8 cellular contexts compared by ENCODE assay signal in the genomic region with DNA sequence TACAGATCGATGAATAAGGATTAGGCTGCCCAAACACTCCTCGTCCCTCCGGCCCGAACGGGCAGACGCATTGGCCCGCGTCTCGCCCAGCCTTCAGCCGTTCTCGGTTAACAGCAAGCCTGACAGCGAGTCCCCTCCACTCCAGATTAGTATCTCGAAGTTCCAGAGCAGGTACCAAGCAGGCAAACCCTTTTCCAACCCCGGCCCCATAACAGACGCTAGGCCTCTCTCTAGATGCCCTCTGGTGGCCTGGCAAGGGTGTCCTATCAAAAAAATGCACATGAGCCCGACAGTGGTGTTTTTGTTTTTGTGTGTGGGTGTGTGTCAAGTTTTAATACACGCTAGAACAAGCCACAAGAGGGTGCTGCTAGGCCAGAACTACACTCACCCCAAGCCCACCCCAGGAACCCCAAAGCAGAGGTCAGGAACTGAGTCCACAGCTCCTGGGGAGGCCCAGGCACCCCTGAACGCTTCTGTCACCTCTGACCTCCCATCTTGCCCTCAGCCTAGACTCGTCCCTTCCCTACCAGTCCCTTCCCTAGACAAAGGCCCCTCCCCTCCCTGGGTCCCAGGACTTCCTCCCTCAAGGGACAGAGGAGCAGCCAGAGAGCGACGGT. TPM values are rescaled to one million over a fixed set of nuclear protein-coding genes. Genes with fewer than 3 reads are reported as not detected.
DNase-seq lines count a peak whose midpoint lies in the region; ATAC-seq and TF ChIP-seq lines count a peak whose summit lies in the region.

No MANE protein-coding gene starts in this region.

- H3K4me1 ChIP-seq in SJCRH30 (no peaks in the 10 kb centered on the region), adrenal gland (replicated peaks in 1 of 2) (peaks cover 24 to 40% of the 10 kb centered on the region in 2 donors), psoas muscle (peaks cover 78% of the 10 kb centered on the region)

- no peaks in the 10 kb centered on the region for H3K9me3 ChIP-seq in SJCRH30 (replicated peaks)
- no peaks in the 10 kb centered on the region for H3K9me3 ChIP-seq in adrenal gland (replicated peaks in 1 of 3)
- H3K9me3 ChIP-seq in psoas muscle: no peaks in the 10 kb centered on the region

- H3K27ac ChIP-seq in SJCRH30 (peak overlapping the region; percentile 84), adrenal gland (peak overlapping the region; percentile 91 to 99 (median 97)), psoas muscle (peak overlapping the region; percentile 95)

- WGBS in adrenal gland, 4 donors: 0 to 1% (median 0%) methylated on average over 7 to 21 of the region's 21 CpGs
- WGBS in psoas muscle, 3 donors: 1 to 2% (median 1%) methylated on average over 20 to 21 of the region's 21 CpGs

- peak; percentile 76 for TF ChIP-seq CTCF in LNCAP (IDR thresholded peaks at IDR 0.05)
- peak; percentile 47 to 93 (median 70) for TF ChIP-seq CTCF in adrenal gland (IDR thresholded peaks at IDR 0.05)
- TF ChIP-seq CTCF in psoas muscle (IDR thresholded peaks at IDR 0.05): peak; percentile 48

- no peaks in the 10 kb centered on the region for H3K27me3 ChIP-seq in SJCRH30
- no peaks in the 10 kb centered on the region for H3K27me3 ChIP-seq in adrenal gland
- no peaks in the 10 kb centered on the region for H3K27me3 ChIP-seq in psoas muscle (ENCODE audit: insufficient read depth in 3 of 3, low read length in 2 of 3)

- H3K36me3 ChIP-seq in SJCRH30 (peaks cover 17% of the 10 kb centered on the region), adrenal gland (replicated peaks in 1 of 2) (peaks cover 0 to 46% of the 10 kb centered on the region in 2 donors), psoas muscle (ENCODE audit: insufficient read depth in 1 of 2, low read depth in 1 of 2) (peaks cover 0 to 84% of the 10 kb centered on the region in 2 donors)

- TF ChIP-seq POLR2A in adrenal gland (IDR thresholded peaks at IDR 0.05): peak; percentile 21 to 44

- ATAC-seq in left cardiac atrium: peak; percentile 57 to 60
- peak; percentile 49 to 64 (median 51) for ATAC-seq in psoas muscle

- intact Hi-C loops in adrenal gland (cut with DNase I): loop anchor here in 1 of 2 donors (5.0 kb wide), 3 partner anchors 40 to 175 kb away; partner anchors contain the start of gene MYBPC3
- intact Hi-C loops in left cardiac atrium (cut with DNase I): loop anchor here in 1 of 2 donors (5.0 kb wide), 2 partner anchors 40 to 80 kb away; partner anchors contain the start of gene NR1H3
- intact Hi-C loops in psoas muscle (cut with DNase I): loop anchor here in 1 of 2 donors (5.0 kb wide), 1 partner anchor 80 kb away; the partner anchor contains the start of gene NR1H3

- H3K4me3 ChIP-seq in SJCRH30 (peak overlapping the region; percentile 97), adrenal gland (peak overlapping the region in 2 of 4 donors; percentile 55 to 96), psoas muscle (peak overlapping the region; percentile 94)

- DNase-seq in GDM1 (lab: John Stamatoyannopoulos, UW) (peak; percentile 34), H4 (ENCODE audit: low spot score) (peak; percentile 65), SJCRH30 (peak; percentile 75 to 83), adrenal gland (peak; percentile 69 to 92 (median 79)), left cardiac atrium (peak; percentile 62), psoas muscle (peak; percentile 58 to 80), NCI-H1048 (lab: John Stamatoyannopoulos, UW) (no peak)

RNA-seq across cellular contexts. Expression of gene ARFGAP2, which starts 0.7 kb away (rescaled TPM):
- 81.8 and 97.4 TPM in 2 replicates for total RNA-seq in H4 (2014; rRNA removed; shearing (Covaris generic))
- total RNA-seq in SJCRH30 (2014; rRNA removed; shearing (Covaris generic)): 51.1 and 51.5 TPM in 2 replicates
- 100 to 1,000 TPM in 5 of 8 donors, 10 to 100 TPM in 3; 74.4 to 411 (median 116) TPM for total RNA-seq in adrenal gland
- polyA plus RNA-seq in adrenal gland: 10 to 100 TPM; 72.3 to 92.6 (median 91.1) TPM
- total RNA-seq in left cardiac atrium: 10 to 100 TPM; 41.4 to 54.4 TPM
- 100 to 1,000 TPM in 1 of 4 donors, 10 to 100 TPM in 3; 80.2 to 138 (median 86.5) TPM for total RNA-seq in psoas muscle
- polyA plus RNA-seq in psoas muscle: 10 to 100 TPM; 58.7 to 84.3 (median 60.8) TPM

RNA-seq across cellular contexts. Expression of gene PACSIN3, which starts 8.9 kb away (rescaled TPM):
- total RNA-seq in H4 (2014; rRNA removed; shearing (Covaris generic)): 11.3 and 16.4 TPM in 2 replicates
- 26.7 and 29.0 TPM in 2 replicates for total RNA-seq in SJCRH30 (2014; rRNA removed; shearing (Covaris generic))
- total RNA-seq in adrenal gland: 100 to 1,000 TPM in 6 of 8 donors, 10 to 100 TPM in 2; 96.3 to 211 (median 110) TPM
- polyA plus RNA-seq in adrenal gland: 10 to 100 TPM; 49.4 to 78.9 (median 73.7) TPM
- 100 to 1,000 TPM; 108 to 126 TPM for total RNA-seq in left cardiac atrium
- 100 to 1,000 TPM; 210 to 430 (median 348) TPM for total RNA-seq in psoas muscle
- polyA plus RNA-seq in psoas muscle: 100 to 1,000 TPM in 2 of 3 donors, 10 to 100 TPM in 1; 90.4 to 303 (median 167) TPM

RNA-seq across cellular contexts. Expression of gene DDB2, which starts 37.4 kb away (rescaled TPM):
- total RNA-seq in H4 (2014; rRNA removed; shearing (Covaris generic)): 41.4 and 43.0 TPM in 2 replicates
- total RNA-seq in SJCRH30 (2014; rRNA removed; shearing (Covaris generic)): 10.7 and 11.1 TPM in 2 replicates
- total RNA-seq in adrenal gland (100 to 1,000 TPM in 1 of 8 donors, 10 to 100 TPM in 7; 35.8 to 121 (median 58.5) TPM), left cardiac atrium (10 to 100 TPM; 10.4 to 10.8 TPM), psoas muscle (1 to 10 TPM; 5.1 to 9.3 (median 6.9) TPM)
- polyA plus RNA-seq in adrenal gland (100 to 1,000 TPM in 1 of 3 donors, 10 to 100 TPM in 2; 48.3 to 128 (median 54.9) TPM), psoas muscle (10 to 100 TPM in 1 of 3 donors, 1 to 10 TPM in 2; 3.8 to 11.5 (median 4.3) TPM)
